Comparison of ENCODE assay signal across 9 cellular contexts in genomic region chr21:40841524-40842196, GRCh38. TPM values are rescaled to one million over a fixed set of nuclear protein-coding genes. Genes with fewer than 3 reads are reported as not detected.
DNase-seq lines count a peak whose midpoint lies in the region; ATAC-seq, FAIRE-seq and TF ChIP-seq lines count a peak whose summit lies in the region.
"Had no signal": no experiment of that assay in that cellular context is flagged by ENCODE, and none has a peak within 500 bp of the region (broad histone marks: within the 10 kb centered on the region; RNA-seq: fewer than 3 reads in every experiment).

No MANE protein-coding gene starts in this region.

- FAIRE-seq in A549 (lab: Jason Lieb, UNC), result no peak

- no peaks in the 10 kb centered on the region for H3K9me3 Mint-ChIP-seq in type B pancreatic cell

- TF ChIP-seq POLR2A in A549 (IDR thresholded peaks at IDR 0.05; ENCODE audit: low read length), result no peak

- TF ChIP-seq RAD21 in A549 (conservative IDR thresholded peaks at IDR 0.05 in 1 of 2, IDR thresholded peaks at IDR 0.05 in 1 of 2), result peak; percentile 19 to 30; a peak in 2 of 5 replicates

- H3K4me1 Mint-ChIP-seq in type B pancreatic cell (ENCODE audit: unreplicated experiment), result peaks cover 31% of the 10 kb centered on the region

- peak overlapping the region; percentile 96 for H3K4me3 Mint-ChIP-seq in type B pancreatic cell

- H3K4me1 ChIP-seq in A549, result no peaks in the 10 kb centered on the region

- CTCF ChIA-PET in A549 (lab: Yijun Ruan, JAX), result interaction anchor here (0.8 to 1.9 kb wide), 6 partner anchors 8 to 380 kb away, joined by 3 to 5 read pairs (median 3); no protein-coding TSS in a partner anchor

- peak; percentile 3 to 42 for DNase-seq in A549 (ENCODE audit: low read depth in 1 of 2, low spot score in 1 of 2)
- peak; percentile 41 for DNase-seq in LNCaP clone FGC (ENCODE audit: low read depth)
- peak; percentile 11 to 15 for DNase-seq in SW 1271 (lab: John Stamatoyannopoulos, UW)
- DNase-seq in iPS-NIHi11 (ENCODE audit: low spot score), result peak; percentile 52
- DNase-seq in type B pancreatic cell (ENCODE audit: extremely low spot score, unreplicated experiment), result peak; percentile 79
- no peak for DNase-seq in activated T-cell treated with anti-CD3 and anti-CD28 coated beads for 4 hours
- DNase-seq in OCI-M1 (lab: John Stamatoyannopoulos, UW), result no peak

- H3K27ac ChIP-seq in A549, result no peak overlapping the region

- POLR2A ChIA-PET in A549 (lab: Yijun Ruan, JAX), result no interaction called here

- H3K27me3 Mint-ChIP-seq in type B pancreatic cell, result peaks cover 46% of the 10 kb centered on the region

- no peaks in the 10 kb centered on the region for H3K9me3 ChIP-seq in A549

- TF ChIP-seq EP300 in A549 (IDR thresholded peaks at IDR 0.05), result no peak

- H3K27ac Mint-ChIP-seq in type B pancreatic cell, result peak overlapping the region; percentile 83

- TF ChIP-seq CTCF in A549 (IDR thresholded peaks at IDR 0.05) (no peak), LNCaP clone FGC (IDR thresholded peaks at IDR 0.05; ENCODE audit: control insufficient read depth, extremely low read depth, insufficient read depth) (peak; percentile 88), type B pancreatic cell (conservative IDR thresholded peaks at IDR 0.05) (peak; percentile 73)

- H3K36me3 Mint-ChIP-seq in type B pancreatic cell, result no peaks in the 10 kb centered on the region

- H3K4me3 ChIP-seq in A549, result peak overlapping the region; percentile 28; the same call in 1 of the 3 replicates
- H3K4me3 ChIP-seq in LNCaP clone FGC (ENCODE audit: low read depth, low read length), result peak overlapping the region; percentile 48

- 0% methylated on average over 8 of the region's 39 CpGs for WGBS in A549 (ENCODE audit: missing lambda C conversion rate)

- peak overlapping the region; percentile 66 for H3K4me2 ChIP-seq in A549

- ATAC-seq in A549 (peak; percentile 88 to 94), GM18873 (IDR thresholded peaks at IDR 0.05; ENCODE audit: low FRiP score, unreplicated experiment) (no peak)

TF ChIP-seq in A549, 52 proteins besides CTCF, POLR2A, EP300 and RAD21:
- no peak for TF ChIP-seq EHMT2 (IDR thresholded peaks at IDR 0.05; ENCODE audit: low read depth)
- no peak for TF ChIP-seq GATA3 (IDR thresholded peaks at IDR 0.05; ENCODE audit: borderline replicate concordance)
- TF ChIP-seq HMGXB4 (CRISPR knock-in tag; IDR thresholded peaks at IDR 0.05; ENCODE audit: borderline replicate concordance), result no peak
- TF ChIP-seq E2F6 (IDR thresholded peaks at IDR 0.05; ENCODE audit: borderline replicate concordance, low read depth), result no peak
- no peak for TF ChIP-seq NR3C1 (IDR thresholded peaks at IDR 0.05)
- no peak for TF ChIP-seq HOXB13 (CRISPR knock-in tag; IDR thresholded peaks at IDR 0.05; ENCODE audit: low read depth)
- no peak for TF ChIP-seq FOSL2 (IDR thresholded peaks at IDR 0.05)
- TF ChIP-seq FOSL2 (CRISPR knock-in tag; IDR thresholded peaks at IDR 0.05), result no peak
- TF ChIP-seq KDM5A (IDR thresholded peaks at IDR 0.05), result no peak
- no peak for TF ChIP-seq NPAS2 (CRISPR knock-in tag; IDR thresholded peaks at IDR 0.05; ENCODE audit: borderline replicate concordance)
- no peak for TF ChIP-seq HEYL (CRISPR knock-in tag; IDR thresholded peaks at IDR 0.05)
- TF ChIP-seq MAFK (IDR thresholded peaks at IDR 0.05; ENCODE audit: partially characterized antibody), result no peak
- no peak for TF ChIP-seq SMC3 (IDR thresholded peaks at IDR 0.05)
- no peak for TF ChIP-seq USF2 (IDR thresholded peaks at IDR 0.05)
- no peak for TF ChIP-seq HDAC2 (IDR thresholded peaks at IDR 0.05)
- TF ChIP-seq ESRRA (IDR thresholded peaks at IDR 0.05; ENCODE audit: borderline replicate concordance, low read length), result no peak

RNA-seq across cellular contexts. Expression of gene DSCAM, which starts 5.3 kb away (rescaled TPM):
- polyA plus RNA-seq in A549 (2011; rRNA removed), result not detected in 2 replicates
- polyA plus RNA-seq in A549 (2012; cell fraction: cytosol; rRNA removed), result not detected in 2 replicates
- polyA plus RNA-seq in A549 (2012; cell fraction: nucleus; rRNA removed), result not detected in 2 replicates
- polyA plus RNA-seq in A549 (2017; fragmentation: RNase III; extraction: RNeasy Plus Mini Kit Qiagen cat#74134 plus additional on column Dnase treatment), result not detected in 3 replicates
- polyA minus RNA-seq in A549 (2011; rRNA and poly(A)+ RNA removed), result not detected in 2 replicates
- total RNA-seq in type B pancreatic cell (ENCODE audit: low replicate concordance), result 1.4 and 1.9 TPM in 2 replicates
- total RNA-seq: pulmonary artery endothelial cell had no signal

Comparison
In these comparisons a context has a peak if more than half of its experiments do, and no peak if none do; other contexts are left out.
1. DNase-seq: peak in A549 (2 of 2), LNCaP clone FGC (single experiment), SW 1271 (2 of 2), iPS-NIHi11 (single experiment) and type B pancreatic cell (single experiment); none in activated T-cell treated with anti-CD3 and anti-CD28 coated beads for 4 hours (single experiment) and OCI-M1 (single experiment).